ENCODE assay signal across 10 cellular contexts in the genomic region with DNA sequence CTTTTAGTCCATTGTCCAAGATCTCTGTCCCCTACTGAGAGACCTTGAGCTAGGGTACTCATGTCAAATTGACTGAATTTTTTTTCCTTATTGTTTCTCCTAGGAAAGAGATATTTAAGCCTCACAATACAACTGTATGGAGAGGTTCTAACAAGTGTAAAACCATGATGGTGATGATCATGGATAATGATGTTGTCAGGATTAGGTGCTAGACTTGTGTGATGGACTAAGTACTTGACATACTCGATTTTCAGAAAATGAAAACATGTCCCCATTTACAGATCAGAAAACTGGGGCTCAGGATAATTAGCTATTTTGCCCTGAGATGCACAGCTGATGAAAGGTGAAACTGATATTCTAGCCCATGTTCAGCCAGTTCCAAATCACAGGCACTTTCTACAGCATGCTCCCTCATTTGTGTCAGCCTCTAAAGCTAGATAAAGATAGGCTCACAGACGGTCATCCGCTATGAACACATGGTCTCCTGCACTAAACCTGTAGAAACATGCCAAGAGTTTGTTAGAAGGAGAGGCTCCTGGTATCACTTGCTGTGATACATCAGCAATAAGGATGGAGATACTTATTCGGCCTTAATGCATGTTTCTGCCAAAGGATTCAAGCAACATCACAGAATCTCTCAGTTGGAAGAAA.
DNase-seq lines count a peak whose midpoint lies in the region; ATAC-seq and TF ChIP-seq lines count a peak whose summit lies in the region.
"Had no signal": no experiment of that assay in that cellular context is flagged by ENCODE, and none has a peak within 500 bp of the region (broad histone marks: within the 10 kb centered on the region; RNA-seq: fewer than 3 reads in every experiment).

No MANE protein-coding gene starts in this region.

- TF ChIP-seq CTCF in heart left ventricle (IDR thresholded peaks at IDR 0.05): no peak
- no peak for TF ChIP-seq CTCF in uterus (IDR thresholded peaks at IDR 0.05)

- H3K4me3 ChIP-seq in heart left ventricle (peak overlapping the region in 2 of 12 donors; percentile 0 to 52), right cardiac atrium (ENCODE audit: low read length) (no peak overlapping the region), mucosa of rectum (ENCODE audit: low read length in 2 of 2) (peak overlapping the region; percentile 28 to 66), uterus (no peak overlapping the region)

- 68 to 75% (median 74%) methylated on average over 4 of the region's 4 CpGs for WGBS in heart left ventricle, 4 donors
- WGBS in right cardiac atrium: 65% methylated on average over 4 of the region's 4 CpGs

- ATAC-seq in heart left ventricle (no peak), right cardiac atrium (no peak), GM21619 (IDR thresholded peaks at IDR 0.05; ENCODE audit: unreplicated experiment) (no peak)
- ATAC-seq in activated naive CD8-positive, alpha-beta T cell treated with anti-CD3 and anti-CD28 coated beads, Interleukin-2, amount 50 U/mL, for 24 hours: no peak

- peak overlapping the region; percentile 60 for H3K4me3 Mint-ChIP-seq in activated naive CD8-positive, alpha-beta T cell treated with anti-CD3 and anti-CD28 coated beads, Interleukin-2, amount 50 U/mL, for 24 hours

- H3K27ac ChIP-seq in heart left ventricle: peak overlapping the region in 7 of 12 donors; percentile 21 to 83 (median 68)
- H3K27ac ChIP-seq in right cardiac atrium (ENCODE audit: low read length): no peak overlapping the region
- peak overlapping the region; percentile 34 to 78 for H3K27ac ChIP-seq in mucosa of rectum (ENCODE audit: low read depth in 2 of 2, low read length in 2 of 2)
- H3K27ac ChIP-seq in uterus: peak overlapping the region; percentile 76 to 84

- H3K4me1 ChIP-seq in heart left ventricle (peaks cover 0 to 74% (median 53%) of the 10 kb centered on the region in 12 donors), right cardiac atrium (ENCODE audit: control insufficient read depth, insufficient read depth, low read length) (peaks cover 28% of the 10 kb centered on the region), mucosa of rectum (ENCODE audit: control insufficient read depth in 2 of 2, insufficient read depth in 2 of 2, low read length in 2 of 2) (peaks cover 30 to 36% of the 10 kb centered on the region in 2 donors), uterus (peaks cover 16 to 21% of the 10 kb centered on the region in 2 donors)

- intact Hi-C loops in heart left ventricle (cut with DNase I) (no loop called here), right cardiac atrium (cut with DNase I) (no loop called here), uterus (cut with DNase I; ENCODE audit: low total_unique reads) (no loop called here)

- no peak for DNase-seq in heart left ventricle
- no peak for DNase-seq in right cardiac atrium
- no peak for DNase-seq in activated naive CD8-positive, alpha-beta T cell treated with anti-CD3 and anti-CD28 coated beads, Interleukin-2, amount 50 U/mL, for 24 hours
- DNase-seq in uterus: no peak
- no peak for DNase-seq in DMS53 treated with DMSO at 0.1 percent for 48 hours (lab: John Stamatoyannopoulos, UW; ENCODE audit: unreplicated experiment)
- no peak for DNase-seq in NOMO-1 (lab: John Stamatoyannopoulos, UW; ENCODE audit: unreplicated experiment in 2 of 2)
- DNase-seq: effector CD8-positive, alpha-beta T cell; NCI-H1105 had no signal

- H3K27ac Mint-ChIP-seq in activated naive CD8-positive, alpha-beta T cell treated with anti-CD3 and anti-CD28 coated beads, Interleukin-2, amount 50 U/mL, for 24 hours: peak overlapping the region; percentile 81

- H3K36me3 ChIP-seq in heart left ventricle (no peaks in the 10 kb centered on the region), mucosa of rectum (ENCODE audit: control insufficient read depth in 2 of 2, insufficient read depth in 2 of 2, low read length in 2 of 2) (no peaks in the 10 kb centered on the region), uterus (no peaks in the 10 kb centered on the region)

- no peak overlapping the region for H3K9ac ChIP-seq in mucosa of rectum (ENCODE audit: low read depth in 1 of 2, low read length in 2 of 2)

- no peaks in the 10 kb centered on the region for H3K9me3 Mint-ChIP-seq in activated naive CD8-positive, alpha-beta T cell treated with anti-CD3 and anti-CD28 coated beads, Interleukin-2, amount 50 U/mL, for 24 hours

- no peak for TF ChIP-seq POLR2A in heart left ventricle (IDR thresholded peaks at IDR 0.05)
- TF ChIP-seq POLR2A in uterus (IDR thresholded peaks at IDR 0.05): no peak

- H3K9me3 ChIP-seq in heart left ventricle (no peaks in the 10 kb centered on the region), right cardiac atrium (ENCODE audit: control insufficient read depth, low read length) (no peaks in the 10 kb centered on the region), mucosa of rectum (ENCODE audit: control insufficient read depth in 2 of 2, low read length in 2 of 2) (no peaks in the 10 kb centered on the region), uterus (no peaks in the 10 kb centered on the region)

- H3K27me3 ChIP-seq in heart left ventricle (no peaks in the 10 kb centered on the region), right cardiac atrium (ENCODE audit: control insufficient read depth, insufficient read depth) (no peaks in the 10 kb centered on the region), mucosa of rectum (ENCODE audit: control insufficient read depth in 2 of 2, insufficient read depth in 2 of 2, low read length in 2 of 2) (no peaks in the 10 kb centered on the region), uterus (no peaks in the 10 kb centered on the region)

- no peaks in the 10 kb centered on the region for H3K27me3 Mint-ChIP-seq in activated naive CD8-positive, alpha-beta T cell treated with anti-CD3 and anti-CD28 coated beads, Interleukin-2, amount 50 U/mL, for 24 hours

- peaks cover 3% of the 10 kb centered on the region for H3K36me3 Mint-ChIP-seq in activated naive CD8-positive, alpha-beta T cell treated with anti-CD3 and anti-CD28 coated beads, Interleukin-2, amount 50 U/mL, for 24 hours (ENCODE audit: low read depth)

- H3K4me1 Mint-ChIP-seq in activated naive CD8-positive, alpha-beta T cell treated with anti-CD3 and anti-CD28 coated beads, Interleukin-2, amount 50 U/mL, for 24 hours: peaks cover 41% of the 10 kb centered on the region

Comparison
In these comparisons a context has a peak if more than half of its experiments do, and no peak if none do; other contexts are left out.
1. H3K4me3 ChIP-seq: peak in mucosa of rectum (2 of 2); none in right cardiac atrium (single experiment) and uterus (0 of 2).